In the genomic region with DNA sequence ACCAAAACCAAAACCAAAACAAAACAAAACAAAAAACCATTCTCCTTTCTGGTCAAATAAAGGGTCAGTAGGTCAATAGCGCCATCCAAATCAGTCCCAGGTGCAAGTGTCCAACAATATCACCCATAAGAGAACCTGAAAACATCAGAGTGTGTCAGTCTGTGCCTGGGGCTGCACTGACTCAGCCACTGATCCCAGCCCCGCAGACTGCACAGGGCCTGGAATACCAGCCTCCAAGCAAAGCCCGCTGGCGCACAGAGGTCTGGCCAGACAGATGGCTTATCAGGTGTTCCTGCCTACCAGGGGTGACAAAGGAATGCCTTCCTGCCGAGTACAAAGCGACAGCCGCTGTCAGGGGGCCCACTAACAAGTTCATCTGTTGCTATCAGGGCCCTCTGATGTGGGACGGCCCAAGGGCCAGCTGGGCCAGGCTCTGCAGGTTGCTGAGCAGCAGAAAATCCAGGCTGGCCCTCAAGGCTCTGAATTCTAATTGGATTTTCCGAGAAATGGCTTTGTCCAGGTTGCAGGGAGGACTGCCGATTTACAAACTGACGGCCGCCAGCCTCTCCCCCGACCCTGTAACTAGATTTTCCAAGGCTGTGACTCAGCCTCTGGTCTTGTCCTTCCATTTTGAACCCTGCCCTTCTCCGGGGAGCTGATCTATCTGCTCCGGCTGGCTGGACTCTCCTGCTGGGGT, we compare ENCODE assay signal across 1 cellular context.
TF ChIP-seq lines count a peak whose summit lies in the region.

No MANE protein-coding gene starts in this region.

TF ChIP-seq in HepG2, 621 proteins besides CTCF, POLR2A, EP300 and RAD21 (continues in another document):
- 0 out of 2 replicates have a peak, but pooled peaks have one; percentile 40 for TF ChIP-seq KAT8 (CRISPR knock-in tag; IDR thresholded peaks at IDR 0.05)
- peak; percentile 66; the same call in 1 of the 2 replicates for TF ChIP-seq ZNF317 (CRISPR knock-in tag; IDR thresholded peaks at IDR 0.05)
- TF ChIP-seq, protein P1, sequence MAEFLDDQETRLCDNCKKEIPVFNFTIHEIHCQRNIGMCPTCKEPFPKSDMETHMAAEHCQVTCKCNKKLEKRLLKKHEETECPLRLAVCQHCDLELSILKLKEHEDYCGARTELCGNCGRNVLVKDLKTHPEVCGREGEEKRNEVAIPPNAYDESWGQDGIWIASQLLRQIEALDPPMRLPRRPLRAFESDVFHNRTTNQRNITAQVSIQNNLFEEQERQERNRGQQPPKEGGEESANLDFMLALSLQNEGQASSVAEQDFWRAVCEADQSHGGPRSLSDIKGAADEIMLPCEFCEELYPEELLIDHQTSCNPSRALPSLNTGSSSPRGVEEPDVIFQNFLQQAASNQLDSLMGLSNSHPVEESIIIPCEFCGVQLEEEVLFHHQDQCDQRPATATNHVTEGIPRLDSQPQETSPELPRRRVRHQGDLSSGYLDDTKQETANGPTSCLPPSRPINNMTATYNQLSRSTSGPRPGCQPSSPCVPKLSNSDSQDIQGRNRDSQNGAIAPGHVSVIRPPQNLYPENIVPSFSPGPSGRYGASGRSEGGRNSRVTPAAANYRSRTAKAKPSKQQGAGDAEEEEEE (CRISPR knock-in tag; IDR thresholded peaks at IDR 0.05; ENCODE audit: borderline replicate concordance) = no peak
- peak; percentile 86; the same call in 1 of the 2 replicates for TF ChIP-seq ZNF788 (CRISPR knock-in tag; IDR thresholded peaks at IDR 0.05; ENCODE audit: borderline replicate concordance)
- peak; percentile 66; the same call in 1 of the 2 replicates for TF ChIP-seq ZSCAN31 (CRISPR knock-in tag; IDR thresholded peaks at IDR 0.05; ENCODE audit: low read depth)
- no peak for TF ChIP-seq SMARCC2 (IDR thresholded peaks at IDR 0.05)
- no peak for TF ChIP-seq ZNF839 (CRISPR knock-in tag; IDR thresholded peaks at IDR 0.05; ENCODE audit: borderline replicate concordance)
- TF ChIP-seq HMG20B (CRISPR knock-in tag; conservative IDR thresholded peaks at IDR 0.05) = peak; percentile 89
- no peak for TF ChIP-seq FOXP1 (IDR thresholded peaks at IDR 0.05)
- TF ChIP-seq FOXP1 (CRISPR knock-in tag; IDR thresholded peaks at IDR 0.05) = peak; percentile 50; the same call in 1 of the 2 replicates
- TF ChIP-seq GTF3A (CRISPR knock-in tag; conservative IDR thresholded peaks at IDR 0.05) = 0 out of 2 replicates have a peak, but pooled peaks have one; percentile 81
- peak; percentile 21; the same call in 1 of the 2 replicates for TF ChIP-seq NFYC (CRISPR knock-in tag; IDR thresholded peaks at IDR 0.05)
- TF ChIP-seq GABPB1 (CRISPR knock-in tag; IDR thresholded peaks at IDR 0.05) = 0 out of 2 replicates have a peak, but pooled peaks have one; percentile 16
- TF ChIP-seq, protein P2, sequence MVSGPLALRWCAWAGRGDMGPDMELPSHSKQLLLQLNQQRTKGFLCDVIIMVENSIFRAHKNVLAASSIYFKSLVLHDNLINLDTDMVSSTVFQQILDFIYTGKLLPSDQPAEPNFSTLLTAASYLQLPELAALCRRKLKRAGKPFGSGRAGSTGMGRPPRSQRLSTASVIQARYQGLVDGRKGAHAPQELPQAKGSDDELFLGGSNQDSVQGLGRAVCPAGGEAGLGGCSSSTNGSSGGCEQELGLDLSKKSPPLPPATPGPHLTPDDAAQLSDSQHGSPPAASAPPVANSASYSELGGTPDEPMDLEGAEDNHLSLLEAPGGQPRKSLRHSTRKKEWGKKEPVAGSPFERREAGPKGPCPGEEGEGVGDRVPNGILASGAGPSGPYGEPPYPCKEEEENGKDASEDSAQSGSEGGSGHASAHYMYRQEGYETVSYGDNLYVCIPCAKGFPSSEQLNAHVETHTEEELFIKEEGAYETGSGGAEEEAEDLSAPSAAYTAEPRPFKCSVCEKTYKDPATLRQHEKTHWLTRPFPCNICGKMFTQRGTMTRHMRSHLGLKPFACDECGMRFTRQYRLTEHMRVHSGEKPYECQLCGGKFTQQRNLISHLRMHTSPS (CRISPR knock-in tag; IDR thresholded peaks at IDR 0.05; ENCODE audit: low read depth) = peak; percentile 43; the same call in 1 of the 2 replicates
- peak; percentile 71; the same call in 1 of the 2 replicates for TF ChIP-seq PPARG (CRISPR knock-in tag; conservative IDR thresholded peaks at IDR 0.05)
- TF ChIP-seq, protein P3, sequence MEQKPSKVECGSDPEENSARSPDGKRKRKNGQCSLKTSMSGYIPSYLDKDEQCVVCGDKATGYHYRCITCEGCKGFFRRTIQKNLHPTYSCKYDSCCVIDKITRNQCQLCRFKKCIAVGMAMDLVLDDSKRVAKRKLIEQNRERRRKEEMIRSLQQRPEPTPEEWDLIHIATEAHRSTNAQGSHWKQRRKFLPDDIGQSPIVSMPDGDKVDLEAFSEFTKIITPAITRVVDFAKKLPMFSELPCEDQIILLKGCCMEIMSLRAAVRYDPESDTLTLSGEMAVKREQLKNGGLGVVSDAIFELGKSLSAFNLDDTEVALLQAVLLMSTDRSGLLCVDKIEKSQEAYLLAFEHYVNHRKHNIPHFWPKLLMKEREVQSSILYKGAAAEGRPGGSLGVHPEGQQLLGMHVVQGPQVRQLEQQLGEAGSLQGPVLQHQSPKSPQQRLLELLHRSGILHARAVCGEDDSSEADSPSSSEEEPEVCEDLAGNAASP (CRISPR knock-in tag; IDR thresholded peaks at IDR 0.05; ENCODE audit: borderline replicate concordance) = peak; percentile 73; the same call in 1 of the 2 replicates
- 0 out of 2 replicates have a peak, but pooled peaks have one; percentile 28 for TF ChIP-seq THAP11 (CRISPR knock-in tag; IDR thresholded peaks at IDR 0.05)
- peak; percentile 73 for TF ChIP-seq CREM (IDR thresholded peaks at IDR 0.05)
- TF ChIP-seq CREM (CRISPR knock-in tag; IDR thresholded peaks at IDR 0.05) = no peak
- TF ChIP-seq, protein P4, sequence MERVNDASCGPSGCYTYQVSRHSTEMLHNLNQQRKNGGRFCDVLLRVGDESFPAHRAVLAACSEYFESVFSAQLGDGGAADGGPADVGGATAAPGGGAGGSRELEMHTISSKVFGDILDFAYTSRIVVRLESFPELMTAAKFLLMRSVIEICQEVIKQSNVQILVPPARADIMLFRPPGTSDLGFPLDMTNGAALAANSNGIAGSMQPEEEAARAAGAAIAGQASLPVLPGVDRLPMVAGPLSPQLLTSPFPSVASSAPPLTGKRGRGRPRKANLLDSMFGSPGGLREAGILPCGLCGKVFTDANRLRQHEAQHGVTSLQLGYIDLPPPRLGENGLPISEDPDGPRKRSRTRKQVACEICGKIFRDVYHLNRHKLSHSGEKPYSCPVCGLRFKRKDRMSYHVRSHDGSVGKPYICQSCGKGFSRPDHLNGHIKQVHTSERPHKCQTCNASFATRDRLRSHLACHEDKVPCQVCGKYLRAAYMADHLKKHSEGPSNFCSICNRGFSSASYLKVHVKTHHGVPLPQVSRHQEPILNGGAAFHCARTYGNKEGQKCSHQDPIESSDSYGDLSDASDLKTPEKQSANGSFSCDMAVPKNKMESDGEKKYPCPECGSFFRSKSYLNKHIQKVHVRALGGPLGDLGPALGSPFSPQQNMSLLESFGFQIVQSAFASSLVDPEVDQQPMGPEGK (CRISPR knock-in tag; IDR thresholded peaks at IDR 0.05) = peak; percentile 88
- TF ChIP-seq HMG20A (CRISPR knock-in tag; IDR thresholded peaks at IDR 0.05; ENCODE audit: borderline replicate concordance) = peak; percentile 82; the same call in 1 of the 2 replicates
- peak; percentile 36; the same call in 1 of the 2 replicates for TF ChIP-seq MIXL1 (CRISPR knock-in tag; IDR thresholded peaks at IDR 0.05)
- TF ChIP-seq, protein P5, sequence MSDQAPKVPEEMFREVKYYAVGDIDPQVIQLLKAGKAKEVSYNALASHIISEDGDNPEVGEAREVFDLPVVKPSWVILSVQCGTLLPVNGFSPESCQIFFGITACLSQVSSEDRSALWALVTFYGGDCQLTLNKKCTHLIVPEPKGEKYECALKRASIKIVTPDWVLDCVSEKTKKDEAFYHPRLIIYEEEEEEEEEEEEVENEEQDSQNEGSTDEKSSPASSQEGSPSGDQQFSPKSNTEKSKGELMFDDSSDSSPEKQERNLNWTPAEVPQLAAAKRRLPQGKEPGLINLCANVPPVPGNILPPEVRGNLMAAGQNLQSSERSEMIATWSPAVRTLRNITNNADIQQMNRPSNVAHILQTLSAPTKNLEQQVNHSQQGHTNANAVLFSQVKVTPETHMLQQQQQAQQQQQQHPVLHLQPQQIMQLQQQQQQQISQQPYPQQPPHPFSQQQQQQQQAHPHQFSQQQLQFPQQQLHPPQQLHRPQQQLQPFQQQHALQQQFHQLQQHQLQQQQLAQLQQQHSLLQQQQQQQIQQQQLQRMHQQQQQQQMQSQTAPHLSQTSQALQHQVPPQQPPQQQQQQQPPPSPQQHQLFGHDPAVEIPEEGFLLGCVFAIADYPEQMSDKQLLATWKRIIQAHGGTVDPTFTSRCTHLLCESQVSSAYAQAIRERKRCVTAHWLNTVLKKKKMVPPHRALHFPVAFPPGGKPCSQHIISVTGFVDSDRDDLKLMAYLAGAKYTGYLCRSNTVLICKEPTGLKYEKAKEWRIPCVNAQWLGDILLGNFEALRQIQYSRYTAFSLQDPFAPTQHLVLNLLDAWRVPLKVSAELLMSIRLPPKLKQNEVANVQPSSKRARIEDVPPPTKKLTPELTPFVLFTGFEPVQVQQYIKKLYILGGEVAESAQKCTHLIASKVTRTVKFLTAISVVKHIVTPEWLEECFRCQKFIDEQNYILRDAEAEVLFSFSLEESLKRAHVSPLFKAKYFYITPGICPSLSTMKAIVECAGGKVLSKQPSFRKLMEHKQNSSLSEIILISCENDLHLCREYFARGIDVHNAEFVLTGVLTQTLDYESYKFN (CRISPR knock-in tag; conservative IDR thresholded peaks at IDR 0.05) = peak; percentile 87
- peak; percentile 83; the same call in 1 of the 2 replicates for TF ChIP-seq SP5 (CRISPR knock-in tag; IDR thresholded peaks at IDR 0.05; ENCODE audit: borderline replicate concordance, low read depth)
- TF ChIP-seq, protein P6, sequence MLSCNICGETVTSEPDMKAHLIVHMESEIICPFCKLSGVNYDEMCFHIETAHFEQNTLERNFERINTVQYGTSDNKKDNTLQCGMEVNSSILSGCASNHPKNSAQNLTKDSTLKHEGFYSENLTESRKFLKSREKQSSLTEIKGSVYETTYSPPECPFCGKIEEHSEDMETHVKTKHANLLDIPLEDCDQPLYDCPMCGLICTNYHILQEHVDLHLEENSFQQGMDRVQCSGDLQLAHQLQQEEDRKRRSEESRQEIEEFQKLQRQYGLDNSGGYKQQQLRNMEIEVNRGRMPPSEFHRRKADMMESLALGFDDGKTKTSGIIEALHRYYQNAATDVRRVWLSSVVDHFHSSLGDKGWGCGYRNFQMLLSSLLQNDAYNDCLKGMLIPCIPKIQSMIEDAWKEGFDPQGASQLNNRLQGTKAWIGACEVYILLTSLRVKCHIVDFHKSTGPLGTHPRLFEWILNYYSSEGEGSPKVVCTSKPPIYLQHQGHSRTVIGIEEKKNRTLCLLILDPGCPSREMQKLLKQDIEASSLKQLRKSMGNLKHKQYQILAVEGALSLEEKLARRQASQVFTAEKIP (CRISPR knock-in tag; IDR thresholded peaks at IDR 0.05; ENCODE audit: borderline replicate concordance) = no peak
- TF ChIP-seq HNRNPH1 (optimal IDR thresholded peaks at IDR 0.05; ENCODE audit: low read depth, low read length) = no peak
- peak; percentile 69; the same call in 1 of the 2 replicates for TF ChIP-seq KMT2A (CRISPR knock-in tag; IDR thresholded peaks at IDR 0.05)
- peak; percentile 94 for TF ChIP-seq SKI (IDR thresholded peaks at IDR 0.05; ENCODE audit: partially characterized antibody)
- peak; percentile 69; the same call in 1 of the 2 replicates for TF ChIP-seq GFI1 (CRISPR knock-in tag; IDR thresholded peaks at IDR 0.05; ENCODE audit: borderline replicate concordance)
- TF ChIP-seq ELF3 (CRISPR knock-in tag; IDR thresholded peaks at IDR 0.05) = peak; percentile 72
- TF ChIP-seq ZNF383 (CRISPR knock-in tag; IDR thresholded peaks at IDR 0.05; ENCODE audit: borderline replicate concordance) = no peak
- peak; percentile 71 for TF ChIP-seq RFX5 (IDR thresholded peaks at IDR 0.05; ENCODE audit: low read depth, low read length)
- peak; percentile 81; the same call in 1 of the 2 replicates for TF ChIP-seq KDM1A (CRISPR knock-in tag; IDR thresholded peaks at IDR 0.05)
- TF ChIP-seq, protein P7, sequence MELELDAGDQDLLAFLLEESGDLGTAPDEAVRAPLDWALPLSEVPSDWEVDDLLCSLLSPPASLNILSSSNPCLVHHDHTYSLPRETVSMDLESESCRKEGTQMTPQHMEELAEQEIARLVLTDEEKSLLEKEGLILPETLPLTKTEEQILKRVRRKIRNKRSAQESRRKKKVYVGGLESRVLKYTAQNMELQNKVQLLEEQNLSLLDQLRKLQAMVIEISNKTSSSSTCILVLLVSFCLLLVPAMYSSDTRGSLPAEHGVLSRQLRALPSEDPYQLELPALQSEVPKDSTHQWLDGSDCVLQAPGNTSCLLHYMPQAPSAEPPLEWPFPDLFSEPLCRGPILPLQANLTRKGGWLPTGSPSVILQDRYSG (CRISPR knock-in tag; IDR thresholded peaks at IDR 0.05) = no peak
- TF ChIP-seq ZNF350 (CRISPR knock-in tag; IDR thresholded peaks at IDR 0.05; ENCODE audit: borderline replicate concordance, low read depth) = peak; percentile 43; the same call in 1 of the 2 replicates
- 0 out of 2 replicates have a peak, but pooled peaks have one; percentile 28 for TF ChIP-seq ESRRA (CRISPR knock-in tag; IDR thresholded peaks at IDR 0.05; ENCODE audit: low read depth)
- TF ChIP-seq TARDBP (CRISPR knock-in tag; IDR thresholded peaks at IDR 0.05) = peak; percentile 54; the same call in 1 of the 2 replicates
- TF ChIP-seq, protein P8, sequence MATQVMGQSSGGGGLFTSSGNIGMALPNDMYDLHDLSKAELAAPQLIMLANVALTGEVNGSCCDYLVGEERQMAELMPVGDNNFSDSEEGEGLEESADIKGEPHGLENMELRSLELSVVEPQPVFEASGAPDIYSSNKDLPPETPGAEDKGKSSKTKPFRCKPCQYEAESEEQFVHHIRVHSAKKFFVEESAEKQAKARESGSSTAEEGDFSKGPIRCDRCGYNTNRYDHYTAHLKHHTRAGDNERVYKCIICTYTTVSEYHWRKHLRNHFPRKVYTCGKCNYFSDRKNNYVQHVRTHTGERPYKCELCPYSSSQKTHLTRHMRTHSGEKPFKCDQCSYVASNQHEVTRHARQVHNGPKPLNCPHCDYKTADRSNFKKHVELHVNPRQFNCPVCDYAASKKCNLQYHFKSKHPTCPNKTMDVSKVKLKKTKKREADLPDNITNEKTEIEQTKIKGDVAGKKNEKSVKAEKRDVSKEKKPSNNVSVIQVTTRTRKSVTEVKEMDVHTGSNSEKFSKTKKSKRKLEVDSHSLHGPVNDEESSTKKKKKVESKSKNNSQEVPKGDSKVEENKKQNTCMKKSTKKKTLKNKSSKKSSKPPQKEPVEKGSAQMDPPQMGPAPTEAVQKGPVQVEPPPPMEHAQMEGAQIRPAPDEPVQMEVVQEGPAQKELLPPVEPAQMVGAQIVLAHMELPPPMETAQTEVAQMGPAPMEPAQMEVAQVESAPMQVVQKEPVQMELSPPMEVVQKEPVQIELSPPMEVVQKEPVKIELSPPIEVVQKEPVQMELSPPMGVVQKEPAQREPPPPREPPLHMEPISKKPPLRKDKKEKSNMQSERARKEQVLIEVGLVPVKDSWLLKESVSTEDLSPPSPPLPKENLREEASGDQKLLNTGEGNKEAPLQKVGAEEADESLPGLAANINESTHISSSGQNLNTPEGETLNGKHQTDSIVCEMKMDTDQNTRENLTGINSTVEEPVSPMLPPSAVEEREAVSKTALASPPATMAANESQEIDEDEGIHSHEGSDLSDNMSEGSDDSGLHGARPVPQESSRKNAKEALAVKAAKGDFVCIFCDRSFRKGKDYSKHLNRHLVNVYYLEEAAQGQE (IDR thresholded peaks at IDR 0.05; ENCODE audit: borderline replicate concordance in 1 of 2, low read depth in 1 of 2, low read length in 2 of 2) = 0 out of 4 replicates have a peak, but pooled peaks of 1 of the 2 experiments have one; percentile 14
- TF ChIP-seq ZNF337 (CRISPR knock-in tag; IDR thresholded peaks at IDR 0.05; ENCODE audit: borderline replicate concordance, low read depth) = no peak
- peak; percentile 62; the same call in 1 of the 2 replicates for TF ChIP-seq TCF7L2 (IDR thresholded peaks at IDR 0.05; ENCODE audit: low read depth, low read length)
- TF ChIP-seq ZNF556 (CRISPR knock-in tag; IDR thresholded peaks at IDR 0.05; ENCODE audit: borderline replicate concordance) = peak; percentile 81; the same call in 1 of the 2 replicates
